In the genomic region with DNA sequence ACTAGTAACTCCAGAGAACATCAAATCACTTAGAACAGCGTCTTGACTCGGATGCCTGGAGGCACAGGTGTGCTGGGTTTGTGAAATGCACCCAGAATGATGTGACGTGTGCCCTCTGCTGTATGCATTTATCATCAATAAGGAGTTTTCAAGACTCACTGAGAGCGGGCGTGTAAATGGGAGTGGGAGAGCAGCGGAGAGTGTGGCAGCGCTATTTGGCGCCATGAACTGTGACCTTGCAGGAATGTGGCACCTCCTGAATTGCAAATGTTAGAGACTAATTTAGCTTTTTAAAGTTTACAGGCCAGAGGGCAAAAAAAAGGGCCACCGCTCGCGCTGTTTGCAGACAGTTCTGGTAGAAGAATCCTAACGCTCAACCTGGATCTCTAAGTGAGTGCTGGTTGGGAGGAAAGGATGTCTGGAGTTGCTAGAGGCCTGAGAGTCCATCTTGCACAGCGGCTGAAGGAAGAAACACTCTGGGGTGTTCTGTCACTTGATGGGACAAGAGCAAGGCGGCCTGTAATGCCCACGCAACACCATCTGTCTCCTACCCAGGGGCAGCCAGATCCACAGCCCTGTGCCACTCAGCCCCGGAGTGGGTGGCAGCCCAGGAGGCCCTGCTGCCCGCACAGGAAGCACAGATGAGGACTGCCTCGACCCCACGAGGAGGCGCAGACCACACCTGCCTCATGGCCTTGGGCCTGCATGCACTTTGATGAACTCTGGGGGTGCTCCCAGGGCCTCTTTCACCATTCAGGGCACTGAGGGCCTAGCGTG, we compare ENCODE assay signal across 1 cellular context.
TF ChIP-seq lines count a peak whose summit lies in the region.

No MANE protein-coding gene starts in this region.

TF ChIP-seq in GM23338, 12 proteins besides CTCF, POLR2A, EP300 and RAD21:
- TF ChIP-seq, protein P1, sequence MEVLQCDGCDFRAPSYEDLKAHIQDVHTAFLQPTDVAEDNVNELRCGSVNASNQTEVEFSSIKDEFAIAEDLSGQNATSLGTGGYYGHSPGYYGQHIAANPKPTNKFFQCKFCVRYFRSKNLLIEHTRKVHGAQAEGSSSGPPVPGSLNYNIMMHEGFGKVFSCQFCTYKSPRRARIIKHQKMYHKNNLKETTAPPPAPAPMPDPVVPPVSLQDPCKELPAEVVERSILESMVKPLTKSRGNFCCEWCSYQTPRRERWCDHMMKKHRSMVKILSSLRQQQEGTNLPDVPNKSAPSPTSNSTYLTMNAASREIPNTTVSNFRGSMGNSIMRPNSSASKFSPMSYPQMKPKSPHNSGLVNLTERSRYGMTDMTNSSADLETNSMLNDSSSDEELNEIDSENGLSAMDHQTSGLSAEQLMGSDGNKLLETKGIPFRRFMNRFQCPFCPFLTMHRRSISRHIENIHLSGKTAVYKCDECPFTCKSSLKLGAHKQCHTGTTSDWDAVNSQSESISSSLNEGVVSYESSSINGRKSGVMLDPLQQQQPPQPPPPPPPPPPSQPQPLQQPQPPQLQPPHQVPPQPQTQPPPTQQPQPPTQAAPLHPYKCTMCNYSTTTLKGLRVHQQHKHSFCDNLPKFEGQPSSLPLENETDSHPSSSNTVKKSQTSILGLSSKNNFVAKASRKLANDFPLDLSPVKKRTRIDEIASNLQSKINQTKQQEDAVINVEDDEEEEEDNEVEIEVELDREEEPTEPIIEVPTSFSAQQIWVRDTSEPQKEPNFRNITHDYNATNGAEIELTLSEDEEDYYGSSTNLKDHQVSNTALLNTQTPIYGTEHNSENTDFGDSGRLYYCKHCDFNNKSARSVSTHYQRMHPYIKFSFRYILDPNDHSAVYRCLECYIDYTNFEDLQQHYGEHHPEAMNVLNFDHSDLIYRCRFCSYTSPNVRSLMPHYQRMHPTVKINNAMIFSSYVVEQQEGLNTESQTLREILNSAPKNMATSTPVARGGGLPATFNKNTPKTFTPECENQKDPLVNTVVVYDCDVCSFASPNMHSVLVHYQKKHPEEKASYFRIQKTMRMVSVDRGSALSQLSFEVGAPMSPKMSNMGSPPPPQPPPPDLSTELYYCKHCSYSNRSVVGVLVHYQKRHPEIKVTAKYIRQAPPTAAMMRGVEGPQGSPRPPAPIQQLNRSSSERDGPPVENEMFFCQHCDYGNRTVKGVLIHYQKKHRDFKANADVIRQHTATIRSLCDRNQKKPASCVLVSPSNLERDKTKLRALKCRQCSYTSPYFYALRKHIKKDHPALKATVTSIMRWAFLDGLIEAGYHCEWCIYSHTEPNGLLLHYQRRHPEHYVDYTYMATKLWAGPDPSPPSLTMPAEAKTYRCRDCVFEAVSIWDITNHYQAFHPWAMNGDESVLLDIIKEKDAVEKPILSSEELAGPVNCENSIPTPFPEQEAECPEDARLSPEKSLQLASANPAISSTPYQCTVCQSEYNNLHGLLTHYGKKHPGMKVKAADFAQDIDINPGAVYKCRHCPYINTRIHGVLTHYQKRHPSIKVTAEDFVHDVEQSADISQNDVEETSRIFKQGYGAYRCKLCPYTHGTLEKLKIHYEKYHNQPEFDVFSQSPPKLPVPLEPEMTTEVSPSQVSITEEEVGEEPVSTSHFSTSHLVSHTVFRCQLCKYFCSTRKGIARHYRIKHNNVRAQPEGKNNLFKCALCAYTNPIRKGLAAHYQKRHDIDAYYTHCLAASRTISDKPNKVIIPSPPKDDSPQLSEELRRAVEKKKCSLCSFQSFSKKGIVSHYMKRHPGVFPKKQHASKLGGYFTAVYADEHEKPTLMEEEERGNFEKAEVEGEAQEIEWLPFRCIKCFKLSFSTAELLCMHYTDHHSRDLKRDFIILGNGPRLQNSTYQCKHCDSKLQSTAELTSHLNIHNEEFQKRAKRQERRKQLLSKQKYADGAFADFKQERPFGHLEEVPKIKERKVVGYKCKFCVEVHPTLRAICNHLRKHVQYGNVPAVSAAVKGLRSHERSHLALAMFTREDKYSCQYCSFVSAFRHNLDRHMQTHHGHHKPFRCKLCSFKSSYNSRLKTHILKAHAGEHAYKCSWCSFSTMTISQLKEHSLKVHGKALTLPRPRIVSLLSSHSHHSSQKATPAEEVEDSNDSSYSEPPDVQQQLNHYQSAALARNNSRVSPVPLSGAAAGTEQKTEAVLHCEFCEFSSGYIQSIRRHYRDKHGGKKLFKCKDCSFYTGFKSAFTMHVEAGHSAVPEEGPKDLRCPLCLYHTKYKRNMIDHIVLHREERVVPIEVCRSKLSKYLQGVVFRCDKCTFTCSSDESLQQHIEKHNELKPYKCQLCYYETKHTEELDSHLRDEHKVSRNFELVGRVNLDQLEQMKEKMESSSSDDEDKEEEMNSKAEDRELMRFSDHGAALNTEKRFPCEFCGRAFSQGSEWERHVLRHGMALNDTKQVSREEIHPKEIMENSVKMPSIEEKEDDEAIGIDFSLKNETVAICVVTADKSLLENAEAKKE (CRISPR knock-in tag; IDR thresholded peaks at IDR 0.05) = no peak
- TF ChIP-seq, protein P2, sequence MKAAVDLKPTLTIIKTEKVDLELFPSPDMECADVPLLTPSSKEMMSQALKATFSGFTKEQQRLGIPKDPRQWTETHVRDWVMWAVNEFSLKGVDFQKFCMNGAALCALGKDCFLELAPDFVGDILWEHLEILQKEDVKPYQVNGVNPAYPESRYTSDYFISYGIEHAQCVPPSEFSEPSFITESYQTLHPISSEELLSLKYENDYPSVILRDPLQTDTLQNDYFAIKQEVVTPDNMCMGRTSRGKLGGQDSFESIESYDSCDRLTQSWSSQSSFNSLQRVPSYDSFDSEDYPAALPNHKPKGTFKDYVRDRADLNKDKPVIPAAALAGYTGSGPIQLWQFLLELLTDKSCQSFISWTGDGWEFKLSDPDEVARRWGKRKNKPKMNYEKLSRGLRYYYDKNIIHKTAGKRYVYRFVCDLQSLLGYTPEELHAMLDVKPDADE (IDR thresholded peaks at IDR 0.05) = no peak
- TF ChIP-seq JUNB (IDR thresholded peaks at IDR 0.05; ENCODE audit: unreplicated experiment) = no peak
- TF ChIP-seq NANOG (IDR thresholded peaks at IDR 0.05; ENCODE audit: borderline replicate concordance) = no peak
- no peak for TF ChIP-seq EZH2 (IDR thresholded peaks at IDR 0.05; ENCODE audit: low read depth, unreplicated experiment)
- TF ChIP-seq CREB1 (CRISPR knock-in tag; IDR thresholded peaks at IDR 0.05; ENCODE audit: low read depth) = no peak
- TF ChIP-seq, protein P3, sequence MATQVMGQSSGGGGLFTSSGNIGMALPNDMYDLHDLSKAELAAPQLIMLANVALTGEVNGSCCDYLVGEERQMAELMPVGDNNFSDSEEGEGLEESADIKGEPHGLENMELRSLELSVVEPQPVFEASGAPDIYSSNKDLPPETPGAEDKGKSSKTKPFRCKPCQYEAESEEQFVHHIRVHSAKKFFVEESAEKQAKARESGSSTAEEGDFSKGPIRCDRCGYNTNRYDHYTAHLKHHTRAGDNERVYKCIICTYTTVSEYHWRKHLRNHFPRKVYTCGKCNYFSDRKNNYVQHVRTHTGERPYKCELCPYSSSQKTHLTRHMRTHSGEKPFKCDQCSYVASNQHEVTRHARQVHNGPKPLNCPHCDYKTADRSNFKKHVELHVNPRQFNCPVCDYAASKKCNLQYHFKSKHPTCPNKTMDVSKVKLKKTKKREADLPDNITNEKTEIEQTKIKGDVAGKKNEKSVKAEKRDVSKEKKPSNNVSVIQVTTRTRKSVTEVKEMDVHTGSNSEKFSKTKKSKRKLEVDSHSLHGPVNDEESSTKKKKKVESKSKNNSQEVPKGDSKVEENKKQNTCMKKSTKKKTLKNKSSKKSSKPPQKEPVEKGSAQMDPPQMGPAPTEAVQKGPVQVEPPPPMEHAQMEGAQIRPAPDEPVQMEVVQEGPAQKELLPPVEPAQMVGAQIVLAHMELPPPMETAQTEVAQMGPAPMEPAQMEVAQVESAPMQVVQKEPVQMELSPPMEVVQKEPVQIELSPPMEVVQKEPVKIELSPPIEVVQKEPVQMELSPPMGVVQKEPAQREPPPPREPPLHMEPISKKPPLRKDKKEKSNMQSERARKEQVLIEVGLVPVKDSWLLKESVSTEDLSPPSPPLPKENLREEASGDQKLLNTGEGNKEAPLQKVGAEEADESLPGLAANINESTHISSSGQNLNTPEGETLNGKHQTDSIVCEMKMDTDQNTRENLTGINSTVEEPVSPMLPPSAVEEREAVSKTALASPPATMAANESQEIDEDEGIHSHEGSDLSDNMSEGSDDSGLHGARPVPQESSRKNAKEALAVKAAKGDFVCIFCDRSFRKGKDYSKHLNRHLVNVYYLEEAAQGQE (IDR thresholded peaks at IDR 0.05; ENCODE audit: unreplicated experiment) = no peak
- no peak for TF ChIP-seq POLR2AphosphoS5 (IDR thresholded peaks at IDR 0.05; ENCODE audit: low read depth)
- no peak for TF ChIP-seq STAT1 (IDR thresholded peaks at IDR 0.05; ENCODE audit: unreplicated experiment)
- no peak for TF ChIP-seq ZNF114 (CRISPR knock-in tag; IDR thresholded peaks at IDR 0.05)
- no peak for TF ChIP-seq EZH2phosphoT487 (IDR thresholded peaks at IDR 0.05; ENCODE audit: unreplicated experiment)
- TF ChIP-seq ZNF331 (CRISPR knock-in tag; IDR thresholded peaks at IDR 0.05; ENCODE audit: low read depth) = no peak
